16 cellular contexts compared by ENCODE assay signal in genomic region chr7:155882596-155882995, GRCh38.
"Had no signal": no experiment of that assay in that cellular context is flagged by ENCODE, and none has a peak within 500 bp of the region (broad histone marks: within the 10 kb centered on the region; RNA-seq: fewer than 3 reads in every experiment).

No MANE protein-coding gene starts in this region.

- H3K36me3 ChIP-seq: sigmoid colon, WERI-Rb-1 had no signal

- ATAC-seq: activated CD4-positive, alpha-beta T cell treated with anti-CD3 and anti-CD28 coated beads for 36 hours; stimulated activated naive CD8-positive, alpha-beta T cell treated with anti-CD3 and anti-CD28 coated beads, Interleukin-15, amount 100 ng/mL, for 72 hours had no signal

- H3K4me3 Mint-ChIP-seq: activated CD4-positive, alpha-beta memory T cell treated with anti-CD3 and anti-CD28 coated beads, Interleukin-2, amount 10 ng/mL, durations not matched to agents 7 days and 5 days; activated CD4-positive, alpha-beta T cell treated with anti-CD3 and anti-CD28 coated beads for 36 hours; activated naive CD8-positive, alpha-beta T cell treated with anti-CD3 and anti-CD28 coated beads, Interleukin-2, amount 10 ng/mL, durations not matched to agents 7 days and 5 days; nephron; stimulated activated naive CD8-positive, alpha-beta T cell treated with anti-CD3 and anti-CD28 coated beads, Interleukin-15, amount 100 ng/mL, for 72 hours had no signal

- H3K9me3 ChIP-seq: sigmoid colon, testis had no signal

- H3K9me3 Mint-ChIP-seq: activated CD4-positive, alpha-beta memory T cell treated with anti-CD3 and anti-CD28 coated beads, Interleukin-2, amount 10 ng/mL, durations not matched to agents 7 days and 5 days; activated naive CD8-positive, alpha-beta T cell treated with anti-CD3 and anti-CD28 coated beads, Interleukin-2, amount 10 ng/mL, durations not matched to agents 7 days and 5 days; nephron; stimulated activated naive CD8-positive, alpha-beta T cell treated with anti-CD3 and anti-CD28 coated beads, Interleukin-15, amount 100 ng/mL, for 72 hours had no signal

- H3K27me3 ChIP-seq: sigmoid colon, testis had no signal

- H3K36me3 Mint-ChIP-seq: activated naive CD8-positive, alpha-beta T cell treated with anti-CD3 and anti-CD28 coated beads, Interleukin-2, amount 10 ng/mL, durations not matched to agents 7 days and 5 days had no signal

- H3K27ac Mint-ChIP-seq: activated CD4-positive, alpha-beta memory T cell treated with anti-CD3 and anti-CD28 coated beads, Interleukin-2, amount 10 ng/mL, durations not matched to agents 7 days and 5 days; activated CD4-positive, alpha-beta T cell treated with anti-CD3 and anti-CD28 coated beads for 36 hours; activated naive CD8-positive, alpha-beta T cell treated with anti-CD3 and anti-CD28 coated beads, Interleukin-2, amount 10 ng/mL, durations not matched to agents 7 days and 5 days; nephron; stimulated activated naive CD8-positive, alpha-beta T cell treated with anti-CD3 and anti-CD28 coated beads, Interleukin-15, amount 100 ng/mL, for 72 hours had no signal

- H3K27me3 Mint-ChIP-seq: activated CD4-positive, alpha-beta memory T cell treated with anti-CD3 and anti-CD28 coated beads, Interleukin-2, amount 10 ng/mL, durations not matched to agents 7 days and 5 days; activated naive CD8-positive, alpha-beta T cell treated with anti-CD3 and anti-CD28 coated beads, Interleukin-2, amount 10 ng/mL, durations not matched to agents 7 days and 5 days had no signal

- DNase-seq: activated CD4-positive, alpha-beta memory T cell treated with anti-CD3 and anti-CD28 coated beads, Interleukin-2, amount 10 ng/mL, durations not matched to agents 7 days and 5 days; activated CD4-positive, alpha-beta T cell treated with anti-CD3 and anti-CD28 coated beads for 36 hours; activated naive CD8-positive, alpha-beta T cell treated with anti-CD3 and anti-CD28 coated beads, Interleukin-2, amount 10 ng/mL, durations not matched to agents 7 days and 5 days; activated T-cell treated with anti-CD3 and anti-CD28 coated beads, Interleukin-2, amount 50 U/mL, for 48 hours; anterior cingulate cortex; caudate nucleus; cortex of kidney; effector memory CD4-positive, alpha-beta T cell; stimulated activated CD4-positive, alpha-beta T cell treated with anti-CD3 and anti-CD28 coated beads, Interleukin-4, amount 100 ng/mL, for 4 hours; stimulated activated naive CD8-positive, alpha-beta T cell treated with anti-CD3 and anti-CD28 coated beads, Interleukin-15, amount 100 ng/mL, for 72 hours; T-helper 1 cell; testis; WERI-Rb-1 had no signal

- H3K4me1 ChIP-seq: sigmoid colon, testis had no signal

- H3K4me1 Mint-ChIP-seq: activated CD4-positive, alpha-beta memory T cell treated with anti-CD3 and anti-CD28 coated beads, Interleukin-2, amount 10 ng/mL, durations not matched to agents 7 days and 5 days; activated CD4-positive, alpha-beta T cell treated with anti-CD3 and anti-CD28 coated beads for 36 hours; activated naive CD8-positive, alpha-beta T cell treated with anti-CD3 and anti-CD28 coated beads, Interleukin-2, amount 10 ng/mL, durations not matched to agents 7 days and 5 days; nephron had no signal

- H3K4me3 ChIP-seq: sigmoid colon, testis had no signal

- H3K27ac ChIP-seq: epithelial cell of prostate, sigmoid colon, testis, WERI-Rb-1 had no signal
